In genomic region chr1:233395852-233396646, GRCh38 we compare ENCODE assay signal across 25 cellular contexts.
DNase-seq lines count a peak whose midpoint lies in the region; ATAC-seq, FAIRE-seq and TF ChIP-seq lines count a peak whose summit lies in the region.
"Had no signal": no experiment of that assay in that cellular context is flagged by ENCODE, and none has a peak within 500 bp of the region (broad histone marks: within the 10 kb centered on the region; RNA-seq: fewer than 3 reads in every experiment).

No MANE protein-coding gene starts in this region.

- H3K36me3 Mint-ChIP-seq in GM23338 (ENCODE audit: low read depth) (no peaks in the 10 kb centered on the region), astrocyte (ENCODE audit: low read depth, unreplicated experiment) (no peaks in the 10 kb centered on the region)
- no peaks in the 10 kb centered on the region for H3K36me3 Mint-ChIP-seq in naive thymus-derived CD8-positive, alpha-beta T cell
- H3K36me3 Mint-ChIP-seq: CD8-positive, alpha-beta T cell; T-cell had no signal

- H4K20me1 ChIP-seq in GM23338 (replicated peaks; ENCODE audit: insufficient read depth), result no peaks in the 10 kb centered on the region
- no peaks in the 10 kb centered on the region for H4K20me1 ChIP-seq in Karpas-422 (ENCODE audit: insufficient read depth, low read depth, low read length)
- no peaks in the 10 kb centered on the region for H4K20me1 ChIP-seq in astrocyte (ENCODE audit: insufficient read depth, low read length)

- no peak for DNase-seq in GM23338 (ENCODE audit: low spot score)
- peak; percentile 46 for DNase-seq in Karpas-422
- DNase-seq in astrocyte (ENCODE audit: low read depth), result no peak
- DNase-seq in naive thymus-derived CD8-positive, alpha-beta T cell, result no peak
- DNase-seq in GM20000 (ENCODE audit: low spot score), result no peak
- DNase-seq in NCI-H146 (lab: John Stamatoyannopoulos, UW), result no peak
- no peak for DNase-seq in HUDEP-2 (lab: John Stamatoyannopoulos, UW; ENCODE audit: unreplicated experiment in 76 of 76)
- DNase-seq: Caco-2; CD8-positive, alpha-beta T cell; DMS 273 treated with DMSO at 0.1 percent for 48 hours; DMS79 treated with DMSO at 0.1 percent for 48 hours; GF-D8; MG63; NCI-H1105 treated with DMSO at 0.1 percent for 48 hours; NCI-H2029; NCI-H446; NCI-H526; Right ventricle myocardium superior; RPMI8226; T-cell had no signal

- H3K27me3 ChIP-seq in GM23338 (ENCODE audit: insufficient read depth), result no peaks in the 10 kb centered on the region
- H3K27me3 ChIP-seq in Karpas-422 (ENCODE audit: low read length), result no peaks in the 10 kb centered on the region
- no peaks in the 10 kb centered on the region for H3K27me3 ChIP-seq in astrocyte (ENCODE audit: insufficient read depth, low read length)
- H3K27me3 ChIP-seq: SJSA1 had no signal

- H3K4me3 Mint-ChIP-seq in GM23338 (no peak overlapping the region), astrocyte (ENCODE audit: unreplicated experiment) (no peak overlapping the region)
- no peak overlapping the region for H3K4me3 Mint-ChIP-seq in naive thymus-derived CD8-positive, alpha-beta T cell
- H3K4me3 Mint-ChIP-seq: B cell; CD8-positive, alpha-beta T cell; T-cell had no signal

- H3K4me1 Mint-ChIP-seq in GM23338 (peaks cover 5% of the 10 kb centered on the region; the same call in 2 of the 3 replicates), astrocyte (ENCODE audit: low read depth, unreplicated experiment) (no peaks in the 10 kb centered on the region)
- no peaks in the 10 kb centered on the region for H3K4me1 Mint-ChIP-seq in naive thymus-derived CD8-positive, alpha-beta T cell
- H3K4me1 Mint-ChIP-seq: B cell, T-cell had no signal

- POLR2A ChIA-PET in naive thymus-derived CD8-positive, alpha-beta T cell (lab: Charles Lee), result no interaction called here

- peaks cover 9% of the 10 kb centered on the region for H3K4me1 ChIP-seq in GM23338 (ENCODE audit: insufficient read depth)
- peaks cover 8% of the 10 kb centered on the region for H3K4me1 ChIP-seq in Karpas-422 (ENCODE audit: low read length)
- no peaks in the 10 kb centered on the region for H3K4me1 ChIP-seq in astrocyte (ENCODE audit: insufficient read depth, low read length)
- H3K4me1 ChIP-seq: HAP-1, SJSA1 had no signal

- H3K9me2 ChIP-seq in GM23338 (ENCODE audit: insufficient read depth), result no peaks in the 10 kb centered on the region
- no peaks in the 10 kb centered on the region for H3K9me2 ChIP-seq in Karpas-422 (replicated peaks; ENCODE audit: insufficient read depth, low read length)

- H3K4me2 ChIP-seq in GM23338 (no peak overlapping the region), Karpas-422 (ENCODE audit: low read depth, low read length, poor library complexity, severe bottlenecking) (no peak overlapping the region), astrocyte (ENCODE audit: low read length) (no peak overlapping the region)

- H3K79me2 ChIP-seq in GM23338 (replicated peaks; ENCODE audit: insufficient read depth), result no peaks in the 10 kb centered on the region
- H3K79me2 ChIP-seq in Karpas-422 (ENCODE audit: low read length), result no peaks in the 10 kb centered on the region
- H3K79me2 ChIP-seq in astrocyte (ENCODE audit: insufficient read depth, low read length), result no peaks in the 10 kb centered on the region

- 0 out of 2 replicates have a peak overlapping the region, but pooled peaks have one; percentile 8 for H2AFZ ChIP-seq in GM23338
- no peak overlapping the region for H2AFZ ChIP-seq in Karpas-422 (ENCODE audit: low read length)
- H2AFZ ChIP-seq in astrocyte (ENCODE audit: low read depth, low read length), result no peak overlapping the region

- no peaks in the 10 kb centered on the region for H3K36me3 ChIP-seq in GM23338 (ENCODE audit: insufficient read depth)
- H3K36me3 ChIP-seq in Karpas-422 (ENCODE audit: insufficient read depth, low read length), result no peaks in the 10 kb centered on the region
- no peaks in the 10 kb centered on the region for H3K36me3 ChIP-seq in astrocyte (ENCODE audit: insufficient read depth, low read length)
- H3K36me3 ChIP-seq: HAP-1, MG63, SJSA1 had no signal

- peak; percentile 26 for FAIRE-seq in astrocyte (lab: Jason Lieb, UNC)

- H3K4me3 ChIP-seq in GM23338 (no peak overlapping the region), Karpas-422 (ENCODE audit: low read length) (no peak overlapping the region), astrocyte (ENCODE audit: insufficient read depth, low read depth, low read length) (no peak overlapping the region)
- H3K4me3 ChIP-seq: HAP-1, MG63, SJSA1 had no signal

- H3F3A ChIP-seq in GM23338 (replicated peaks; ENCODE audit: low read depth), result no peaks in the 10 kb centered on the region

- H3K9ac ChIP-seq in Karpas-422 (ENCODE audit: low read length) (no peak overlapping the region), astrocyte (ENCODE audit: low read length) (no peak overlapping the region)

- H3K9me3 ChIP-seq in Karpas-422 (ENCODE audit: low read length), result no peaks in the 10 kb centered on the region
- H3K9me3 ChIP-seq in astrocyte (ENCODE audit: insufficient read depth, low read depth, low read length), result no peaks in the 10 kb centered on the region
- H3K9me3 ChIP-seq: Caco-2, HAP-1, MG63 had no signal

- H3K9me3 Mint-ChIP-seq in GM23338, result peaks cover 3% of the 10 kb centered on the region; the same call in 1 of the 3 replicates
- no peaks in the 10 kb centered on the region for H3K9me3 Mint-ChIP-seq in astrocyte (ENCODE audit: unreplicated experiment)
- H3K9me3 Mint-ChIP-seq in naive thymus-derived CD8-positive, alpha-beta T cell, result no peaks in the 10 kb centered on the region
- H3K9me3 Mint-ChIP-seq: CD8-positive, alpha-beta T cell; T-cell had no signal

- H3K27ac Mint-ChIP-seq in GM23338 (no peak overlapping the region), astrocyte (ENCODE audit: unreplicated experiment) (no peak overlapping the region)
- H3K27ac Mint-ChIP-seq in naive thymus-derived CD8-positive, alpha-beta T cell, result no peak overlapping the region
- H3K27ac Mint-ChIP-seq: B cell; CD8-positive, alpha-beta T cell; T-cell had no signal

- ATAC-seq in GM23338, result no peak
- ATAC-seq in naive thymus-derived CD8-positive, alpha-beta T cell, result no peak
- ATAC-seq: CD8-positive, alpha-beta T cell; T-cell had no signal

- H3K27me3 Mint-ChIP-seq in GM23338 (ENCODE audit: insufficient read depth, low read depth, poor library complexity), result peaks cover 2% of the 10 kb centered on the region
- no peaks in the 10 kb centered on the region for H3K27me3 Mint-ChIP-seq in astrocyte (ENCODE audit: low read depth, unreplicated experiment)
- H3K27me3 Mint-ChIP-seq in naive thymus-derived CD8-positive, alpha-beta T cell, result peaks cover 15 to 48% (median 32%) of the 10 kb centered on the region in 5 donors

- H3K27ac ChIP-seq in GM23338 (ENCODE audit: low read depth), result no peak overlapping the region
- no peak overlapping the region for H3K27ac ChIP-seq in Karpas-422 (ENCODE audit: low read length)
- H3K27ac ChIP-seq in astrocyte (ENCODE audit: low read depth, low read length), result no peak overlapping the region
- H3K27ac ChIP-seq: C4-2B, HL-60, SJSA1 had no signal

- TF ChIP-seq CTCF in GM23338 (conservative IDR thresholded peaks at IDR 0.05; ENCODE audit: low read depth in 2 of 2), result no peak
- TF ChIP-seq CTCF in astrocyte (IDR thresholded peaks at IDR 0.05; ENCODE audit: insufficient read depth, low read depth, low read length), result no peak
- no peak for TF ChIP-seq CTCF in GM20000 (IDR thresholded peaks at IDR 0.05; ENCODE audit: extremely low read depth, missing control alignments)

TF ChIP-seq in GM23338, 12 proteins besides CTCF, POLR2A, EP300 and RAD21 (continues in another document):
- no peak for TF ChIP-seq POLR2AphosphoS5 (IDR thresholded peaks at IDR 0.05; ENCODE audit: low read depth)
- TF ChIP-seq ZNF331 (CRISPR knock-in tag; IDR thresholded peaks at IDR 0.05; ENCODE audit: low read depth), result no peak
- TF ChIP-seq ETS1 (IDR thresholded peaks at IDR 0.05), result no peak
- no peak for TF ChIP-seq EZH2phosphoT487 (IDR thresholded peaks at IDR 0.05; ENCODE audit: unreplicated experiment)
- TF ChIP-seq STAT1 (IDR thresholded peaks at IDR 0.05; ENCODE audit: unreplicated experiment), result no peak
- no peak for TF ChIP-seq ZNF114 (CRISPR knock-in tag; IDR thresholded peaks at IDR 0.05)
- no peak for TF ChIP-seq EZH2 (IDR thresholded peaks at IDR 0.05; ENCODE audit: low read depth, unreplicated experiment)
- TF ChIP-seq NANOG (IDR thresholded peaks at IDR 0.05; ENCODE audit: borderline replicate concordance), result no peak
